Comparison of ENCODE assay signal across 18 cellular contexts in genomic region chr3:72311425-72311824, GRCh38.
DNase-seq lines count a peak whose midpoint lies in the region; ATAC-seq and TF ChIP-seq lines count a peak whose summit lies in the region.
"Had no signal": no experiment of that assay in that cellular context is flagged by ENCODE, and none has a peak within 500 bp of the region (broad histone marks: within the 10 kb centered on the region; RNA-seq: fewer than 3 reads in every experiment).

No MANE protein-coding gene starts in this region.

- H3K4me1 ChIP-seq in Caco-2 (no peaks in the 10 kb centered on the region), lower lobe of right lung (peaks cover 22% of the 10 kb centered on the region)

- DNase-seq in AG10803 (ENCODE audit: low read depth) (peak; percentile 43), Caco-2 (no peak), OCI-M2 (lab: John Stamatoyannopoulos, UW; ENCODE audit: unreplicated experiment) (no peak), lower lobe of right lung (no peak)
- DNase-seq in CD4-positive, alpha-beta T cell, result no peak
- no peak for DNase-seq in naive thymus-derived CD8-positive, alpha-beta T cell
- DNase-seq: activated naive CD4-positive, alpha-beta T cell; cerebellar nuclear complex; effector CD4-positive, alpha-beta T cell; GM23248; left cardiac atrium; stimulated activated CD8-positive, alpha-beta memory T cell treated with anti-CD3 and anti-CD28 coated beads, Interleukin-4, amount 100 ng/mL, for 48 hours; T1000 had no signal

- H3K36me3 Mint-ChIP-seq in CD4-positive, alpha-beta T cell (ENCODE audit: low read depth), result no peaks in the 10 kb centered on the region
- H3K36me3 Mint-ChIP-seq in naive thymus-derived CD8-positive, alpha-beta T cell, result no peaks in the 10 kb centered on the region
- no peaks in the 10 kb centered on the region for H3K36me3 Mint-ChIP-seq in Caco-2 (ENCODE audit: insufficient read depth, unreplicated experiment)
- H3K36me3 Mint-ChIP-seq: mesothelial cell of epicardium had no signal

- H3K4me1 Mint-ChIP-seq in CD4-positive, alpha-beta T cell (ENCODE audit: low read depth), result peaks cover 27% of the 10 kb centered on the region
- H3K4me1 Mint-ChIP-seq in naive thymus-derived CD8-positive, alpha-beta T cell, result peaks cover 6 to 44% (median 23%) of the 10 kb centered on the region in 4 donors
- no peaks in the 10 kb centered on the region for H3K4me1 Mint-ChIP-seq in Caco-2 (ENCODE audit: low read depth, unreplicated experiment)

- no peaks in the 10 kb centered on the region for H3K9me3 Mint-ChIP-seq in CD4-positive, alpha-beta T cell
- no peaks in the 10 kb centered on the region for H3K9me3 Mint-ChIP-seq in naive thymus-derived CD8-positive, alpha-beta T cell
- H3K9me3 Mint-ChIP-seq in Caco-2 (ENCODE audit: unreplicated experiment), result peaks cover 10% of the 10 kb centered on the region

- no peak overlapping the region for H3K27ac ChIP-seq in CD4-positive, alpha-beta T cell (ENCODE audit: low read depth, low read length)
- H3K27ac ChIP-seq in VCaP, result peak overlapping the region; percentile 85
- no peak overlapping the region for H3K27ac ChIP-seq in lower lobe of right lung

- POLR2A ChIA-PET in CD4-positive, alpha-beta T cell (lab: Charles Lee), result interaction anchor here (0.6 to 1.0 kb wide), 2 partner anchors 17 to 609 kb away, joined by 4 read pairs; no protein-coding TSS in a partner anchor
- POLR2A ChIA-PET in naive thymus-derived CD8-positive, alpha-beta T cell (lab: Charles Lee), result interaction anchor here (1.0 to 1.6 kb wide), 3 partner anchors 11 to 135 kb away, joined by 3 to 7 read pairs (median 3); partner anchors contain the start of gene RYBP
- POLR2A ChIA-PET in Caco-2 (lab: Charles Lee), result no interaction called here

- TF ChIP-seq CTCF in AG10803 (conservative IDR thresholded peaks at IDR 0.05; ENCODE audit: low read length) (no peak), VCaP (conservative IDR thresholded peaks at IDR 0.05) (no peak), Caco-2 (IDR thresholded peaks at IDR 0.05; ENCODE audit: insufficient read depth in 1 of 2, low read depth in 1 of 2, low read length in 1 of 2, severe bottlenecking in 1 of 2, unreplicated experiment in 1 of 2) (no peak), lower lobe of right lung (IDR thresholded peaks at IDR 0.05) (no peak)
- no peak for TF ChIP-seq CTCF in CD4-positive, alpha-beta T cell (IDR thresholded peaks at IDR 0.05)

- no peaks in the 10 kb centered on the region for H3K27me3 ChIP-seq in CD4-positive, alpha-beta T cell (ENCODE audit: control insufficient read depth, insufficient read depth, low read length)
- H3K27me3 ChIP-seq in Caco-2 (replicated peaks; ENCODE audit: control insufficient read depth, insufficient read depth, low read length) (no peaks in the 10 kb centered on the region), lower lobe of right lung (ENCODE audit: low read depth) (no peaks in the 10 kb centered on the region)
- H3K27me3 ChIP-seq: suprapubic skin had no signal

- peak overlapping the region; percentile 47 for H3K27ac Mint-ChIP-seq in CD4-positive, alpha-beta T cell
- peak overlapping the region in 7 of 10 donors; percentile 9 to 58 (median 37) for H3K27ac Mint-ChIP-seq in naive thymus-derived CD8-positive, alpha-beta T cell
- no peak overlapping the region for H3K27ac Mint-ChIP-seq in Caco-2 (ENCODE audit: unreplicated experiment)
- H3K27ac Mint-ChIP-seq: mesothelial cell of epicardium had no signal

- ATAC-seq in CD4-positive, alpha-beta T cell (ENCODE audit: poor library complexity), result no peak
- ATAC-seq in naive thymus-derived CD8-positive, alpha-beta T cell, result no peak
- ATAC-seq in GM21825 (IDR thresholded peaks at IDR 0.05; ENCODE audit: unreplicated experiment) (no peak), lower lobe of right lung (no peak)
- ATAC-seq: Panc1 had no signal

- H3K36me3 ChIP-seq in Caco-2 (ENCODE audit: control insufficient read depth, insufficient read depth, low read length) (no peaks in the 10 kb centered on the region), lower lobe of right lung (no peaks in the 10 kb centered on the region)
- H3K36me3 ChIP-seq: suprapubic skin had no signal

- H3K27me3 Mint-ChIP-seq in CD4-positive, alpha-beta T cell, result no peaks in the 10 kb centered on the region
- peaks cover 0 to 4% (median 0%) of the 10 kb centered on the region in 5 donors for H3K27me3 Mint-ChIP-seq in naive thymus-derived CD8-positive, alpha-beta T cell
- H3K27me3 Mint-ChIP-seq in Caco-2 (ENCODE audit: insufficient read depth, unreplicated experiment), result no peaks in the 10 kb centered on the region

- no TSS peak for BruUV-seq in Caco-2 (replicated peaks; lab: Mats Ljungman, UMichigan)

- CTCF ChIA-PET in CD4-positive, alpha-beta T cell (lab: Charles Lee), result no interaction called here
- CTCF ChIA-PET in Caco-2 (lab: Charles Lee), result no interaction called here

- no peak overlapping the region for H3K4me3 Mint-ChIP-seq in CD4-positive, alpha-beta T cell
- H3K4me3 Mint-ChIP-seq in naive thymus-derived CD8-positive, alpha-beta T cell, result peak overlapping the region in 4 of 10 donors; percentile 7 to 36 (median 28)
- no peak overlapping the region for H3K4me3 Mint-ChIP-seq in Caco-2 (ENCODE audit: unreplicated experiment)
- H3K4me3 Mint-ChIP-seq: mesothelial cell of epicardium had no signal

- intact Hi-C loops in CD4-positive, alpha-beta T cell (cut with DNase I, micrococcal nuclease), result no loop called here
- intact Hi-C loops in Caco-2 (cut with micrococcal nuclease; ENCODE audit: unreplicated experiment), result no loop called here
- intact Hi-C loops in lower lobe of right lung (cut with DNase I), result no loop called here

- no peaks in the 10 kb centered on the region for H3K9me3 ChIP-seq in CD4-positive, alpha-beta T cell (ENCODE audit: control insufficient read depth, low read length)
- H3K9me3 ChIP-seq in Caco-2 (no peaks in the 10 kb centered on the region), lower lobe of right lung (no peaks in the 10 kb centered on the region)
- H3K9me3 ChIP-seq: suprapubic skin had no signal

- H3K4me3 ChIP-seq in AG10803 (ENCODE audit: low read length) (no peak overlapping the region), Caco-2 (ENCODE audit: low read depth, low read length) (no peak overlapping the region), lower lobe of right lung (no peak overlapping the region)
- H3K4me3 ChIP-seq: suprapubic skin had no signal
